In the genomic region with DNA sequence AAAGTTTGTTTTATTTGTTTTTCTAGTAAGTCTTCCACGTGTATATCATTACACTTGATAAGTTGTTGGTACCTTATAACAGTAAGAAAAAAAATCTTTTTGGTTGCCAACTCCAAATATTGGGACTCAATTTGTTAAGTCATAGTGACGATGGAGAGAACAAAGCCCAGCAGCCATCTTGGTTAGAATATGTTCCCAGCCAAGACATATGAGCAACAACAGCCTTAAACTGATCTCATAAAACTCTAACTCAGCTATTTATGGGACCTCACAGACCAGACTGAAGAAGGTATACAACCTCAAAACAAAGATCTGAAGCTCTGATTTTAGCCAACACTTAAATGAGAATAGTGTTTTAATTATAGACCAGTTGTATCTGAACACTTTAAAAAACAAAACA, we compare ENCODE assay signal across 25 cellular contexts.
DNase-seq lines count a peak whose midpoint lies in the region; ATAC-seq and TF ChIP-seq lines count a peak whose summit lies in the region.
"Had no signal": no experiment of that assay in that cellular context is flagged by ENCODE, and none has a peak within 500 bp of the region (broad histone marks: within the 10 kb centered on the region; RNA-seq: fewer than 3 reads in every experiment).

No MANE protein-coding gene starts in this region.

- H3K27ac ChIP-seq in VCaP, result peak overlapping the region; percentile 78
- H3K27ac ChIP-seq in smooth muscle cell (ENCODE audit: low read depth), result peak overlapping the region; percentile 58
- H3K27ac ChIP-seq: KMS-11, left lung had no signal

- DNase-seq in LoVo (ENCODE audit: low spot score) (peak; percentile 19), kidney tubule cell (ENCODE audit: low spot score) (peak; percentile 45), smooth muscle cell (lab: John Stamatoyannopoulos, UW; ENCODE audit: unreplicated experiment) (no peak), NCI-H187 treated with DMSO at 0.1 percent for 48 hours (lab: John Stamatoyannopoulos, UW) (no peak)
- DNase-seq in stimulated activated CD4-positive, alpha-beta T cell treated with anti-CD3 and anti-CD28 coated beads, Interleukin-4, amount 100 ng/mL, for 4 hours, result no peak
- DNase-seq: activated CD4-positive, alpha-beta T cell treated with anti-CD3 and anti-CD28 coated beads, Interleukin-2, amount 50 U/mL, for 4 hours; activated CD8-positive, alpha-beta memory T cell treated with anti-CD3 and anti-CD28 coated beads, Interleukin-2, amount 50 U/mL, for 48 hours; activated naive CD8-positive, alpha-beta T cell treated with anti-CD3 and anti-CD28 coated beads, Interleukin-2, amount 10 ng/mL, durations not matched to agents 7 days and 5 days; AML-193; CD8-positive, alpha-beta T cell; DMS53; effector memory CD8-positive, alpha-beta T cell; glutamatergic neuron; left lung; NCI-H524; nephron progenitor cell; stimulated activated CD4-positive, alpha-beta T cell treated with anti-CD3 and anti-CD28 coated beads, Interleukin-2, amount 100 ng/mL, for 24 hours; stimulated activated naive CD4-positive, alpha-beta T cell; T-helper 9 cell had no signal

- no peaks in the 10 kb centered on the region for H3K9me3 ChIP-seq in smooth muscle cell (replicated peaks; ENCODE audit: low read depth)
- H3K9me3 ChIP-seq: left lung had no signal

- no peak overlapping the region for H2AFZ ChIP-seq in smooth muscle cell (ENCODE audit: low read depth)

- ATAC-seq in stimulated activated memory B cell treated with anti-CD40 and anti-IgM and Interleukin-4, amounts not matched to agents 10 μg/mL and 1 μg/mL and 100 μg/mL, for 72 hours, result no peak
- no peak for ATAC-seq in HG03571 (IDR thresholded peaks at IDR 0.05; ENCODE audit: unreplicated experiment)
- ATAC-seq: CD8-positive, alpha-beta T cell; effector memory CD8-positive, alpha-beta T cell; left lung; WTC11 had no signal

- H3K27me3 Mint-ChIP-seq in stimulated activated memory B cell treated with anti-CD40 and anti-IgM and Interleukin-4, amounts not matched to agents 10 μg/mL and 1 μg/mL and 100 μg/mL, for 72 hours, result no peaks in the 10 kb centered on the region
- H3K27me3 Mint-ChIP-seq: activated naive CD8-positive, alpha-beta T cell treated with anti-CD3 and anti-CD28 coated beads, Interleukin-2, amount 10 ng/mL, durations not matched to agents 7 days and 5 days; effector memory CD8-positive, alpha-beta T cell had no signal

- no peak overlapping the region for H3K4me3 Mint-ChIP-seq in stimulated activated memory B cell treated with anti-CD40 and anti-IgM and Interleukin-4, amounts not matched to agents 10 μg/mL and 1 μg/mL and 100 μg/mL, for 72 hours
- H3K4me3 Mint-ChIP-seq: activated naive CD8-positive, alpha-beta T cell treated with anti-CD3 and anti-CD28 coated beads, Interleukin-2, amount 10 ng/mL, durations not matched to agents 7 days and 5 days; CD8-positive, alpha-beta T cell; effector memory CD8-positive, alpha-beta T cell; mesothelial cell of epicardium; nephron progenitor cell; WTC11 had no signal

- no peaks in the 10 kb centered on the region for H3K27me3 ChIP-seq in smooth muscle cell (ENCODE audit: low read depth)
- H3K27me3 ChIP-seq: left lung had no signal

- no peaks in the 10 kb centered on the region for H4K20me1 ChIP-seq in smooth muscle cell (ENCODE audit: low read depth)

- H3F3A ChIP-seq in smooth muscle cell (ENCODE audit: low read depth), result no peaks in the 10 kb centered on the region

- 88% methylated on average over 2 of the region's 2 CpGs for WGBS in smooth muscle cell (ENCODE audit: low lambda C conversion rate)

- no peaks in the 10 kb centered on the region for H3K36me3 ChIP-seq in smooth muscle cell (ENCODE audit: low read depth)
- H3K36me3 ChIP-seq: left lung had no signal

- no peak overlapping the region for H3K27ac Mint-ChIP-seq in stimulated activated memory B cell treated with anti-CD40 and anti-IgM and Interleukin-4, amounts not matched to agents 10 μg/mL and 1 μg/mL and 100 μg/mL, for 72 hours
- H3K27ac Mint-ChIP-seq: activated naive CD8-positive, alpha-beta T cell treated with anti-CD3 and anti-CD28 coated beads, Interleukin-2, amount 10 ng/mL, durations not matched to agents 7 days and 5 days; CD8-positive, alpha-beta T cell; effector memory CD8-positive, alpha-beta T cell; mesothelial cell of epicardium had no signal

- H3K79me2 ChIP-seq in smooth muscle cell (ENCODE audit: low read depth), result no peaks in the 10 kb centered on the region

- H3K9ac ChIP-seq in smooth muscle cell (ENCODE audit: low read depth), result no peak overlapping the region
- H3K9ac ChIP-seq: KMS-11 had no signal

- peak overlapping the region; percentile 12 for H3K4me3 ChIP-seq in smooth muscle cell
- H3K4me3 ChIP-seq: left lung had no signal

- H3K9me3 Mint-ChIP-seq in stimulated activated memory B cell treated with anti-CD40 and anti-IgM and Interleukin-4, amounts not matched to agents 10 μg/mL and 1 μg/mL and 100 μg/mL, for 72 hours, result no peaks in the 10 kb centered on the region
- H3K9me3 Mint-ChIP-seq: activated naive CD8-positive, alpha-beta T cell treated with anti-CD3 and anti-CD28 coated beads, Interleukin-2, amount 10 ng/mL, durations not matched to agents 7 days and 5 days; CD8-positive, alpha-beta T cell; effector memory CD8-positive, alpha-beta T cell; mesothelial cell of epicardium; nephron progenitor cell; WTC11 had no signal

- no peaks in the 10 kb centered on the region for H3K4me1 Mint-ChIP-seq in stimulated activated memory B cell treated with anti-CD40 and anti-IgM and Interleukin-4, amounts not matched to agents 10 μg/mL and 1 μg/mL and 100 μg/mL, for 72 hours
- H3K4me1 Mint-ChIP-seq: activated naive CD8-positive, alpha-beta T cell treated with anti-CD3 and anti-CD28 coated beads, Interleukin-2, amount 10 ng/mL, durations not matched to agents 7 days and 5 days had no signal

- no peaks in the 10 kb centered on the region for H3K36me3 Mint-ChIP-seq in stimulated activated memory B cell treated with anti-CD40 and anti-IgM and Interleukin-4, amounts not matched to agents 10 μg/mL and 1 μg/mL and 100 μg/mL, for 72 hours
- H3K36me3 Mint-ChIP-seq: activated naive CD8-positive, alpha-beta T cell treated with anti-CD3 and anti-CD28 coated beads, Interleukin-2, amount 10 ng/mL, durations not matched to agents 7 days and 5 days; mesothelial cell of epicardium; WTC11 had no signal

- H3K4me2 ChIP-seq in smooth muscle cell, result peak overlapping the region; percentile 6
- H3K4me2 ChIP-seq: KMS-11 had no signal

- TF ChIP-seq CTCF in VCaP (conservative IDR thresholded peaks at IDR 0.05) (no peak), smooth muscle cell (IDR thresholded peaks at IDR 0.05; ENCODE audit: borderline replicate concordance, insufficient read depth, poor library complexity, severe bottlenecking) (no peak)

- H3K4me1 ChIP-seq in smooth muscle cell (ENCODE audit: low read depth), result no peaks in the 10 kb centered on the region
- H3K4me1 ChIP-seq: left lung had no signal

Comparison
In these comparisons a context has a peak if more than half of its experiments do, and no peak if none do; other contexts are left out.
1. DNase-seq: peak in LoVo (single experiment) and kidney tubule cell (single experiment); none in smooth muscle cell (single experiment), NCI-H187 treated with DMSO at 0.1 percent for 48 hours (single experiment) and stimulated activated CD4-positive, alpha-beta T cell treated with anti-CD3 and anti-CD28 coated beads, Interleukin-4, amount 100 ng/mL, for 4 hours (0 of 2).